Comparison of ENCODE assay signal across 8 cellular contexts in genomic region chrX:103918584-103919335, GRCh38.
DNase-seq lines count a peak whose midpoint lies in the region; ATAC-seq and TF ChIP-seq lines count a peak whose summit lies in the region.

No MANE protein-coding gene starts in this region.

- H3K4me3 ChIP-seq in epithelial cell of esophagus (ENCODE audit: low read length) (peak overlapping the region; percentile 48), mucosa of rectum (ENCODE audit: low read length in 2 of 2) (peak overlapping the region; percentile 61 to 73)

- H3K4me1 ChIP-seq in mucosa of rectum (ENCODE audit: control insufficient read depth in 2 of 2, insufficient read depth in 2 of 2, low read length in 2 of 2): peaks cover 0 to 4% of the 10 kb centered on the region in 2 donors

- DNase-seq in COLO668 (lab: John Stamatoyannopoulos, UW; ENCODE audit: unreplicated experiment) (peak; percentile 61), NCI-H748 (lab: John Stamatoyannopoulos, UW; ENCODE audit: unreplicated experiment) (peak; percentile 91), epithelial cell of esophagus (ENCODE audit: low read depth) (peak; percentile 53)
- peak; percentile 78 for DNase-seq in activated CD8-positive, alpha-beta memory T cell treated with anti-CD3 and anti-CD28 coated beads, Interleukin-2, amount 50 U/mL, for 48 hours
- DNase-seq in stimulated activated CD8-positive, alpha-beta memory T cell treated with anti-CD3 and anti-CD28 coated beads, Interleukin-7, amount 100 ng/mL, for 48 hours (ENCODE audit: extremely low read depth in 1 of 2, low read depth in 1 of 2): peak; percentile 36 to 47

- no peaks in the 10 kb centered on the region for H3K36me3 ChIP-seq in mucosa of rectum (ENCODE audit: control insufficient read depth in 2 of 2, insufficient read depth in 2 of 2, low read length in 2 of 2)

- H3K27me3 ChIP-seq in mucosa of rectum (ENCODE audit: control insufficient read depth in 2 of 2, insufficient read depth in 2 of 2, low read length in 2 of 2): peaks cover 0 to 2% of the 10 kb centered on the region in 2 donors

- H3K27ac ChIP-seq in mucosa of rectum (ENCODE audit: low read depth in 2 of 2, low read length in 2 of 2): peak overlapping the region; percentile 45 to 52

- TF ChIP-seq CTCF in epithelial cell of esophagus (IDR thresholded peaks at IDR 0.05; ENCODE audit: insufficient read depth, low read depth, low read length, missing control alignments): no peak

- peak overlapping the region; percentile 63 to 65 for H3K9ac ChIP-seq in mucosa of rectum (ENCODE audit: low read depth in 1 of 2, low read length in 2 of 2)

- no peaks in the 10 kb centered on the region for H3K9me3 ChIP-seq in mucosa of rectum (ENCODE audit: control insufficient read depth in 2 of 2, low read length in 2 of 2)

- ATAC-seq in GM19372 (IDR thresholded peaks at IDR 0.05; ENCODE audit: low read depth, unreplicated experiment): peak; percentile 66
- ATAC-seq in HG03457 (IDR thresholded peaks at IDR 0.05; ENCODE audit: unreplicated experiment): peak; percentile 58

Comparison
In these comparisons a context has a peak if more than half of its experiments do, and no peak if none do; other contexts are left out.
1. Peak in every context shown above with its lines: DNase-seq, ATAC-seq, H3K4me3 ChIP-seq and H3K27ac ChIP-seq.